ENCODE assay signal across 12 cellular contexts in genomic region chr16:4377573-4378146, GRCh38. TPM values are rescaled to one million over a fixed set of nuclear protein-coding genes. Genes with fewer than 3 reads are reported as not detected.
DNase-seq lines count a peak whose midpoint lies in the region; ATAC-seq and TF ChIP-seq lines count a peak whose summit lies in the region.
"Had no signal": no experiment of that assay in that cellular context is flagged by ENCODE, and none has a peak within 500 bp of the region (broad histone marks: within the 10 kb centered on the region; RNA-seq: fewer than 3 reads in every experiment).

No MANE protein-coding gene starts in this region.

- CTCF ChIA-PET in HEK293T (lab: Yijun Ruan, JAX) = interaction anchor here (0.7 kb wide), 1 partner anchor 18 kb away, joined by 4 read pairs; no protein-coding TSS in a partner anchor

- intact Hi-C loops in heart left ventricle (cut with DNase I) = no loop called here

- peak overlapping the region; percentile 77 for H3K27ac Mint-ChIP-seq in progenitor cell of endocrine pancreas

- peaks cover 5 to 70% (median 56%) of the 10 kb centered on the region in 12 donors for H3K4me1 ChIP-seq in heart left ventricle

- H3K4me3 ChIP-seq in SK-N-MC = no peak overlapping the region
- H3K4me3 ChIP-seq in heart left ventricle = no peak overlapping the region
- H3K4me3 ChIP-seq: SJCRH30 had no signal

- no peaks in the 10 kb centered on the region for H3K27me3 Mint-ChIP-seq in progenitor cell of endocrine pancreas

- no peaks in the 10 kb centered on the region for H3K36me3 Mint-ChIP-seq in progenitor cell of endocrine pancreas (ENCODE audit: insufficient read depth)

- H3K9me3 ChIP-seq in SK-N-MC (ENCODE audit: low read depth, low read length) (no peaks in the 10 kb centered on the region), heart left ventricle (no peaks in the 10 kb centered on the region)
- H3K9me3 ChIP-seq: Caco-2, SJCRH30 had no signal

- H3K4me1 Mint-ChIP-seq in progenitor cell of endocrine pancreas (ENCODE audit: low read depth) = peaks cover 35% of the 10 kb centered on the region

- H3K4me3 Mint-ChIP-seq in progenitor cell of endocrine pancreas (ENCODE audit: low read depth) = no peak overlapping the region

- H3K9me3 Mint-ChIP-seq in progenitor cell of endocrine pancreas (ENCODE audit: low read depth) = no peaks in the 10 kb centered on the region

- ATAC-seq in heart left ventricle = no peak
- no peak for ATAC-seq in HG02610 (IDR thresholded peaks at IDR 0.05; ENCODE audit: unreplicated experiment)

- no peak overlapping the region for H3K9ac ChIP-seq in SK-N-MC (ENCODE audit: insufficient read length)

- H3K27me3 ChIP-seq in heart left ventricle = no peaks in the 10 kb centered on the region
- H3K27me3 ChIP-seq: SJCRH30 had no signal

- POLR2A ChIA-PET in HEK293T (lab: Yijun Ruan, JAX) = no interaction called here

- 59 to 82% (median 77%) methylated on average over 12 of the region's 12 CpGs for WGBS in heart left ventricle, 4 donors

- H3K27ac ChIP-seq in C4-2B = peak overlapping the region; percentile 85
- H3K27ac ChIP-seq in SK-N-MC = peak overlapping the region; percentile 50; the same call in 1 of the 2 replicates
- peak overlapping the region in 8 of 12 donors; percentile 16 to 89 (median 79) for H3K27ac ChIP-seq in heart left ventricle
- H3K27ac ChIP-seq: SJCRH30 had no signal

- H3K36me3 ChIP-seq in SK-N-MC (ENCODE audit: insufficient read depth, low read length) (no peaks in the 10 kb centered on the region; the same call in 1 of the 2 replicates), heart left ventricle (peaks cover 0 to 29% (median 14%) of the 10 kb centered on the region in 9 donors)
- H3K36me3 ChIP-seq: SJCRH30 had no signal

- TF ChIP-seq CTCF in C4-2B (conservative IDR thresholded peaks at IDR 0.05) (no peak; the same call in 1 of the 2 replicates), heart left ventricle (IDR thresholded peaks at IDR 0.05) (no peak), progenitor cell of endocrine pancreas (IDR thresholded peaks at IDR 0.05; ENCODE audit: unreplicated experiment) (peak; percentile 48)

- DNase-seq in SK-N-MC (ENCODE audit: low read depth, low spot score) (no peak), heart left ventricle (peak in 1 of 5 donors; percentile 36), progenitor cell of endocrine pancreas (ENCODE audit: low spot score, unreplicated experiment) (no peak), HEK293T (ENCODE audit: extremely low spot score) (no peak), cerebellar nuclear complex (lab: John Stamatoyannopoulos, UW) (no peak), NCI-H2171 treated with DMSO at 0.1 percent for 48 hours (lab: John Stamatoyannopoulos, UW) (no peak)
- DNase-seq: activated CD8-positive, alpha-beta memory T cell treated with anti-CD3 and anti-CD28 coated beads for 24 hours; Caco-2; dermis blood vessel endothelial cell; SJCRH30 had no signal

- no peak for TF ChIP-seq POLR2A in heart left ventricle (IDR thresholded peaks at IDR 0.05)

TF ChIP-seq in HEK293T, 16 proteins besides CTCF, POLR2A, EP300 and RAD21:
- TF ChIP-seq ARNT (IDR thresholded peaks at IDR 0.05) (no peak), FOXM1 (IDR thresholded peaks at IDR 0.05; ENCODE audit: borderline replicate concordance) (no peak), CTBP1 (IDR thresholded peaks at IDR 0.05; ENCODE audit: borderline replicate concordance) (no peak), ELF4 (IDR thresholded peaks at IDR 0.05) (no peak), NFRKB (IDR thresholded peaks at IDR 0.05) (no peak), FOXA1 (IDR thresholded peaks at IDR 0.05) (no peak), FOXK2 (IDR thresholded peaks at IDR 0.05) (no peak)

RNA-seq across cellular contexts. Expression of gene VASN, which starts 6.0 kb away (rescaled TPM):
- total RNA-seq in heart left ventricle (10 to 100 TPM in 3 of 9 donors, 1 to 10 TPM in 6; 3.8 to 20.0 (median 6.2) TPM), progenitor cell of endocrine pancreas (3.8 and 4.0 TPM in 2 replicates)
- polyA plus RNA-seq in heart left ventricle = 10 to 100 TPM in 1 of 2 donors, 1 to 10 TPM in 1; 6.1 to 14.9 TPM

RNA-seq across cellular contexts. Expression of gene PAM16, which starts 26.5 kb away (rescaled TPM):
- total RNA-seq in heart left ventricle (10 to 100 TPM; 32.7 to 96.9 (median 60.9) TPM), progenitor cell of endocrine pancreas (33.5 and 36.7 TPM in 2 replicates)
- polyA plus RNA-seq in heart left ventricle = 100 to 1,000 TPM; 109 to 210 TPM

RNA-seq across cellular contexts. Expression of gene CORO7, which starts 38.7 kb away (rescaled TPM):
- total RNA-seq in heart left ventricle = 10 to 100 TPM in 5 of 9 donors, 1 to 10 TPM in 4; 7.2 to 39.7 (median 10.1) TPM
- polyA plus RNA-seq in heart left ventricle = 10 to 100 TPM in 1 of 2 donors, 1 to 10 TPM in 1; 9.7 to 12.8 TPM
- total RNA-seq in progenitor cell of endocrine pancreas = 25.7 and 35.2 TPM in 2 replicates

RNA-seq across cellular contexts. Expression of gene DNAJA3, which starts 48.0 kb away (rescaled TPM):
- total RNA-seq in heart left ventricle (10 to 100 TPM; 47.5 to 88.4 (median 59.7) TPM), progenitor cell of endocrine pancreas (38.8 and 42.3 TPM in 2 replicates)
- polyA plus RNA-seq in heart left ventricle = 10 to 100 TPM; 47.4 to 81.8 TPM
